ENCODE assay signal across 8 cellular contexts in genomic region chr1:91883470-91883869, GRCh38. TPM values are rescaled to one million over a fixed set of nuclear protein-coding genes. Genes with fewer than 3 reads are reported as not detected.
A peak's percentile ranks its signal among the peaks of the same experiment; 100 is the strongest.
DNase-seq lines count a peak whose midpoint lies in the region; ATAC-seq, FAIRE-seq and TF ChIP-seq lines count a peak whose summit lies in the region.

No MANE protein-coding gene starts in this region.

- ATAC-seq in activated T-cell treated with anti-CD3 and anti-CD28 coated beads, Interleukin-2, amount 50 U/mL, for 4 hours = no peak
- no peak for ATAC-seq in Panc1
- no peak for ATAC-seq in HG02840 (IDR thresholded peaks at IDR 0.05; ENCODE audit: low FRiP score, unreplicated experiment)
- ATAC-seq in HG02763 (IDR thresholded peaks at IDR 0.05; ENCODE audit: unreplicated experiment) = no peak

- H3K9me3 ChIP-seq in Panc1 (ENCODE audit: control insufficient read depth, insufficient read depth, low read depth, low read length) = no peaks in the 10 kb centered on the region
- no peaks in the 10 kb centered on the region for H3K9me3 ChIP-seq in endothelial cell of umbilical vein (replicated peaks; ENCODE audit: control insufficient read depth, insufficient read depth, low read length)

- peaks cover 44% of the 10 kb centered on the region for H3K4me1 Mint-ChIP-seq in activated T-cell treated with anti-CD3 and anti-CD28 coated beads, Interleukin-2, amount 50 U/mL, for 4 hours (ENCODE audit: low read depth)

- peak overlapping the region; percentile 93 for H3K4me3 Mint-ChIP-seq in activated T-cell treated with anti-CD3 and anti-CD28 coated beads, Interleukin-2, amount 50 U/mL, for 4 hours

- H3K4me3 ChIP-seq in Panc1 (ENCODE audit: low read depth in 2 of 2, low read length in 2 of 2) = peak overlapping the region; percentile 25 to 68; a peak in 3 of 4 replicates
- peak overlapping the region in 1 of 3 experiments; percentile 8 for H3K4me3 ChIP-seq in endothelial cell of umbilical vein (replicated peaks in 1 of 3; ENCODE audit: insufficient read depth in 1 of 3, low read depth in 1 of 3, low read length in 3 of 3)
- H3K4me3 ChIP-seq in retinal pigment epithelial cell (ENCODE audit: low read length) = no peak overlapping the region

- peaks cover 4% of the 10 kb centered on the region for H3K36me3 Mint-ChIP-seq in activated T-cell treated with anti-CD3 and anti-CD28 coated beads, Interleukin-2, amount 50 U/mL, for 4 hours (ENCODE audit: insufficient read depth)

- DNase-seq in activated T-cell treated with anti-CD3 and anti-CD28 coated beads, Interleukin-2, amount 50 U/mL, for 4 hours = no peak
- DNase-seq in activated T-cell treated with anti-CD3 and anti-CD28 coated beads, Interleukin-2, amount 50 U/mL, for 48 hours = no peak
- DNase-seq in Panc1 (ENCODE audit: low read depth, low spot score) (no peak), endothelial cell of umbilical vein (ENCODE audit: low read depth, low spot score) (peak; percentile 85), retinal pigment epithelial cell (ENCODE audit: low read depth) (no peak), COLO668 (lab: John Stamatoyannopoulos, UW; ENCODE audit: unreplicated experiment) (no peak)

- no peak overlapping the region for H2AFZ ChIP-seq in endothelial cell of umbilical vein (ENCODE audit: low read depth, low read length)

- peak overlapping the region; percentile 77 for H3K27ac ChIP-seq in Panc1 (ENCODE audit: low read length)
- H3K27ac ChIP-seq in endothelial cell of umbilical vein (ENCODE audit: insufficient read depth, low read depth, low read length) = no peak overlapping the region

- H3K36me3 ChIP-seq in Panc1 (ENCODE audit: control insufficient read depth, insufficient read depth, low read length) = no peaks in the 10 kb centered on the region
- no peaks in the 10 kb centered on the region for H3K36me3 ChIP-seq in endothelial cell of umbilical vein (ENCODE audit: control insufficient read depth in 2 of 2, extremely low read depth in 1 of 2, insufficient read depth in 2 of 2, low read length in 2 of 2)

- POLR2A ChIA-PET in Panc1 (lab: Charles Lee) (no interaction called here), endothelial cell of umbilical vein (lab: Charles Lee) (no interaction called here)

- TF ChIP-seq CTCF in Panc1 (IDR thresholded peaks at IDR 0.05) (peak; percentile 60; the same call in 1 of the 2 replicates), endothelial cell of umbilical vein (IDR thresholded peaks at IDR 0.05; ENCODE audit: extremely low read depth in 1 of 2, insufficient read depth in 1 of 2, low read depth in 1 of 2, low read length in 2 of 2) (peak; percentile 35 to 39), retinal pigment epithelial cell (conservative IDR thresholded peaks at IDR 0.05; ENCODE audit: low read depth, low read length) (peak; percentile 53)

- H3K27me3 Mint-ChIP-seq in activated T-cell treated with anti-CD3 and anti-CD28 coated beads, Interleukin-2, amount 50 U/mL, for 4 hours (ENCODE audit: low read depth) = peaks cover 2% of the 10 kb centered on the region

- no peaks in the 10 kb centered on the region for H3K27me3 ChIP-seq in Panc1 (ENCODE audit: control insufficient read depth, insufficient read depth, low read length)
- H3K27me3 ChIP-seq in endothelial cell of umbilical vein (ENCODE audit: control insufficient read depth in 2 of 2, insufficient read depth in 2 of 2, low read length in 2 of 2) = no peaks in the 10 kb centered on the region

- H3K9me1 ChIP-seq in endothelial cell of umbilical vein (replicated peaks; ENCODE audit: control insufficient read depth, extremely low read depth, insufficient read depth, low read length) = no peaks in the 10 kb centered on the region

- dilution Hi-C loops in endothelial cell of umbilical vein (cut with MboI; ENCODE audit: extremely low pct_ligation_motif_present, low sequenced_read_pairs) = no loop called here

- no peaks in the 10 kb centered on the region for H3K9me3 Mint-ChIP-seq in activated T-cell treated with anti-CD3 and anti-CD28 coated beads, Interleukin-2, amount 50 U/mL, for 4 hours

- no peaks in the 10 kb centered on the region for H4K20me1 ChIP-seq in endothelial cell of umbilical vein (replicated peaks; ENCODE audit: control insufficient read depth, extremely low read depth, insufficient read depth, low read length)

- in situ Hi-C loops in Panc1 (cut with HindIII; ENCODE audit: low pct_unique_long_range_greater_than_20kb, low sequenced_read_pairs) = no loop called here

- no peak overlapping the region for H3K9ac ChIP-seq in endothelial cell of umbilical vein (replicated peaks; ENCODE audit: extremely low read depth, insufficient read depth, low read length)

- H3K4me1 ChIP-seq in Panc1 (ENCODE audit: control insufficient read depth, insufficient read depth, low read length) = peaks cover 32% of the 10 kb centered on the region
- H3K4me1 ChIP-seq in endothelial cell of umbilical vein (ENCODE audit: control insufficient read depth, extremely low read depth, insufficient read depth, low read length) = peaks cover 14% of the 10 kb centered on the region

- no peak for TF ChIP-seq POLR2A in endothelial cell of umbilical vein (IDR thresholded peaks at IDR 0.05; ENCODE audit: low read depth, low read length)

- no peaks in the 10 kb centered on the region for H3K79me2 ChIP-seq in endothelial cell of umbilical vein (ENCODE audit: control insufficient read depth, insufficient read depth, low read length)

- CTCF ChIA-PET in Panc1 (lab: Charles Lee) = interaction anchor here (0.6 to 0.7 kb wide), 5 partner anchors 9 to 412 kb away, joined by 3 to 9 read pairs (median 4); no protein-coding TSS in a partner anchor
- CTCF ChIA-PET in endothelial cell of umbilical vein (lab: Charles Lee) = interaction anchor here (0.6 to 4.9 kb wide), 43 partner anchors 9 to 382 kb away, joined by 3 to 86 read pairs (median 4); no protein-coding TSS in a partner anchor

- H3K4me2 ChIP-seq in endothelial cell of umbilical vein (ENCODE audit: insufficient read depth, low read length) = peak overlapping the region; percentile 46

- BruUV-seq in Panc1 (replicated peaks; lab: Mats Ljungman, UMichigan) (TSS peak; percentile 66), endothelial cell of umbilical vein (replicated peaks; lab: Mats Ljungman, UMichigan) (no TSS peak)

- peak; percentile 63 for FAIRE-seq in endothelial cell of umbilical vein (lab: Jason Lieb, UNC)

- intact Hi-C loops in Panc1 (cut with micrococcal nuclease; ENCODE audit: unreplicated experiment) (no loop called here), endothelial cell of umbilical vein (cut with micrococcal nuclease) (loop anchor here (1.0 to 5.0 kb wide), 3 partner anchors 146 to 382 kb away; no protein-coding TSS in a partner anchor)

TF ChIP-seq in endothelial cell of umbilical vein, 7 proteins besides CTCF, POLR2A, EP300 and RAD21:
- TF ChIP-seq FOS (IDR thresholded peaks at IDR 0.05; ENCODE audit: borderline replicate concordance, insufficient read depth, low read length) (no peak), MAX (IDR thresholded peaks at IDR 0.05; ENCODE audit: insufficient read depth, insufficient read length) (no peak), POLR2AphosphoS5 (IDR thresholded peaks at IDR 0.05; ENCODE audit: insufficient read depth, low read depth, low read length) (no peak), MYC (IDR thresholded peaks at IDR 0.05; ENCODE audit: low read depth, low read length) (no peak), GATA2 (IDR thresholded peaks at IDR 0.05; ENCODE audit: insufficient read depth, insufficient read length, low read depth, low read length) (no peak), JUN (IDR thresholded peaks at IDR 0.05; ENCODE audit: borderline replicate concordance, insufficient read depth, insufficient read length, low read depth) (no peak), EZH2 (IDR thresholded peaks at IDR 0.05; ENCODE audit: borderline replicate concordance, low read depth, low read length, severe bottlenecking) (no peak)

RNA-seq across cellular contexts. Expression of gene TGFBR3, which starts 2.5 kb away (rescaled TPM):
- total RNA-seq in activated T-cell treated with anti-CD3 and anti-CD28 coated beads, Interleukin-2, amount 50 U/mL, for 4 hours = 10 to 100 TPM; 18.9 to 34.1 (median 20.0) TPM
- total RNA-seq in Panc1 (2021; ENCODE audit: unreplicated experiment) (14.5 TPM), endothelial cell of umbilical vein (10.5 and 13.4 TPM in 2 replicates)
- polyA plus RNA-seq in Panc1 (2012; ENCODE audit: insufficient read length) = 4.3 TPM
- polyA plus RNA-seq in endothelial cell of umbilical vein = 7.2 and 8.0 TPM in 2 replicates
- polyA plus RNA-seq in endothelial cell of umbilical vein (2011; cell fraction: cytosol; rRNA removed) = 4.8 and 5.2 TPM in 2 replicates
- polyA plus RNA-seq in endothelial cell of umbilical vein (2011; cell fraction: nucleus; rRNA removed) = 10.3 and 12.1 TPM in 2 replicates
- polyA plus RNA-seq in endothelial cell of umbilical vein (2012) = 7.4 and 7.5 TPM in 2 replicates
- 32.5 and 37.8 TPM in 2 replicates for polyA minus RNA-seq in endothelial cell of umbilical vein
- 26.7 TPM for polyA minus RNA-seq in endothelial cell of umbilical vein (2011; cell fraction: cytosol; rRNA and poly(A)+ RNA removed)
- polyA minus RNA-seq in endothelial cell of umbilical vein (2011; cell fraction: nucleus; rRNA and poly(A)+ RNA removed) = 33.4 and 41.6 TPM in 2 replicates
